1 cellular context compared by ENCODE assay signal in genomic region chr6:139473239-139473701, GRCh38.
TF ChIP-seq lines count a peak whose summit lies in the region.

No MANE protein-coding gene starts in this region.

TF ChIP-seq in HEK293, 187 proteins besides CTCF, POLR2A, EP300 and RAD21 (continued from another document):
- TF ChIP-seq ZNF692 (tag by site-specific recombination; IDR thresholded peaks at IDR 0.05) = no peak
- no peak for TF ChIP-seq ZNF132 (tag by site-specific recombination; IDR thresholded peaks at IDR 0.05; ENCODE audit: borderline replicate concordance)
- TF ChIP-seq ZNF341 (tag by site-specific recombination; IDR thresholded peaks at IDR 0.05; ENCODE audit: low read depth) = peak; percentile 53
- no peak for TF ChIP-seq KLF8 (tag by site-specific recombination; IDR thresholded peaks at IDR 0.05)
- no peak for TF ChIP-seq ZNF274 (IDR thresholded peaks at IDR 0.05; ENCODE audit: low read length)
- TF ChIP-seq ZNF274 (tag by site-specific recombination; IDR thresholded peaks at IDR 0.05; ENCODE audit: borderline replicate concordance) = no peak
- no peak for TF ChIP-seq ZNF561 (tag by site-specific recombination; IDR thresholded peaks at IDR 0.05; ENCODE audit: borderline replicate concordance)
- TF ChIP-seq ZNF16 (tag by site-specific recombination; IDR thresholded peaks at IDR 0.05; ENCODE audit: low read depth) = no peak
- no peak for TF ChIP-seq ZNF239 (tag by site-specific recombination; IDR thresholded peaks at IDR 0.05)
- TF ChIP-seq ATF2 (tag by site-specific recombination; IDR thresholded peaks at IDR 0.05; ENCODE audit: low read depth) = no peak
